ENCODE assay signal across 17 cellular contexts in the genomic region with DNA sequence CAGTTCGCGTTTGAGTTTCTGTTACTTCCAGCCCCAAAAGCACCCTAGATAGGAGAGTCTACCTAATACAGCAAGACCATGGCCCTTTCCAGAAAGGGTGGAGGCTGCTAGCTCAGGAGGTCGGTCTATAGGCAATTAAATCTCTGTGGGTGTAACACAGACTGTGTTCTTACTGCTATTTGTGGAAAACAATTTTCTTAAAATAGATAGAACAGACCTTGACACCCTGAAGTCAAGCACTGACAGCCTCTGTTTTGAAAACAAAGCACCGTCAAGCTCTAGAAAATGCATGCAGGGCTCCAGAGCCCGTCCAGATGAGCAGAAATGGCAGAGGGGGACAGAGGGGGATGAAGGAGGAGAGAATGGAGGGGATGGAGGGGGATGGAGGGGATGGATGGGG.
DNase-seq lines count a peak whose midpoint lies in the region; ATAC-seq and TF ChIP-seq lines count a peak whose summit lies in the region.
"Had no signal": no experiment of that assay in that cellular context is flagged by ENCODE, and none has a peak within 500 bp of the region (broad histone marks: within the 10 kb centered on the region; RNA-seq: fewer than 3 reads in every experiment).

No MANE protein-coding gene starts in this region.

- H3K36me3 Mint-ChIP-seq in endodermal cell (ENCODE audit: low read depth) (no peaks in the 10 kb centered on the region), H9 (ENCODE audit: insufficient read depth in 1 of 3, low read depth in 3 of 3) (no peaks in the 10 kb centered on the region)

- ATAC-seq in right cardiac atrium (no peak), GM18873 (IDR thresholded peaks at IDR 0.05; ENCODE audit: low FRiP score, unreplicated experiment) (no peak)

- H3K56ac ChIP-seq in H9 (ENCODE audit: insufficient read length, low read depth, low read length), result no peak overlapping the region

- intact Hi-C loops in right cardiac atrium (cut with DNase I), result no loop called here

- H4K91ac ChIP-seq in H9 (ENCODE audit: insufficient read length, low read depth, low read length), result no peak overlapping the region

- H3K23ac ChIP-seq in H9 (ENCODE audit: insufficient read length, low read depth, low read length), result no peak overlapping the region

- TF ChIP-seq CTCF in osteoblast (IDR thresholded peaks at IDR 0.05; ENCODE audit: extremely low read depth, low read depth, low read length), result no peak
- TF ChIP-seq CTCF in endodermal cell (conservative IDR thresholded peaks at IDR 0.05), result no peak
- TF ChIP-seq CTCF in H9 (conservative IDR thresholded peaks at IDR 0.05), result no peak

- no peaks in the 10 kb centered on the region for H3K79me2 ChIP-seq in osteoblast (ENCODE audit: insufficient read depth, low read length)
- no peaks in the 10 kb centered on the region for H3K79me2 ChIP-seq in H9 (ENCODE audit: insufficient read depth, low read length)

- no peaks in the 10 kb centered on the region for H3K27me3 ChIP-seq in right cardiac atrium (ENCODE audit: control insufficient read depth, insufficient read depth)
- no peaks in the 10 kb centered on the region for H3K27me3 ChIP-seq in osteoblast (ENCODE audit: insufficient read depth, low read length)
- no peaks in the 10 kb centered on the region for H3K27me3 ChIP-seq in endodermal cell (ENCODE audit: control insufficient read depth, insufficient read depth, low read length, poor library complexity, severe bottlenecking)
- H3K27me3 ChIP-seq in H9 (ENCODE audit: insufficient read depth, low read length), result no peaks in the 10 kb centered on the region

- H3K23me2 ChIP-seq in H9 (ENCODE audit: insufficient read length, low read depth, low read length, poor library complexity, severe bottlenecking), result no peaks in the 10 kb centered on the region

- H4K20me1 ChIP-seq in osteoblast (ENCODE audit: insufficient read depth, low read length), result no peaks in the 10 kb centered on the region
- H4K20me1 ChIP-seq in H9 (ENCODE audit: control insufficient read depth, insufficient read depth, insufficient read length), result no peaks in the 10 kb centered on the region

- H2AFZ ChIP-seq in osteoblast (ENCODE audit: low read length), result no peak overlapping the region
- H2AFZ ChIP-seq in H9 (ENCODE audit: low read length), result no peak overlapping the region
- H2AFZ ChIP-seq: PC-9 had no signal

- H2BK120ac ChIP-seq in H9 (ENCODE audit: low read depth, low read length, poor library complexity, severe bottlenecking), result no peak overlapping the region

- H3K4me3 ChIP-seq in right cardiac atrium (ENCODE audit: low read length) (no peak overlapping the region), osteoblast (ENCODE audit: insufficient read depth, low read length) (no peak overlapping the region), endodermal cell (ENCODE audit: low read length) (no peak overlapping the region)
- H3K4me3 ChIP-seq: PC-9 had no signal

- H2BK20ac ChIP-seq in H9 (ENCODE audit: low read depth, low read length, poor library complexity, severe bottlenecking), result no peak overlapping the region

- no peak overlapping the region for H4K5ac ChIP-seq in H9 (ENCODE audit: insufficient read length, low read depth, low read length)

- no peak overlapping the region for H3K18ac ChIP-seq in H9 (ENCODE audit: insufficient read length, low read depth, low read length)

- H2BK5ac ChIP-seq in H9 (ENCODE audit: insufficient read length, low read length), result no peak overlapping the region

- DNase-seq in NCI-H2227 treated with DMSO at 0.1 percent for 48 hours (lab: John Stamatoyannopoulos, UW), result peak; percentile 12
- DNase-seq in NCI-H2227 (lab: John Stamatoyannopoulos, UW; ENCODE audit: unreplicated experiment), result no peak
- DNase-seq in right cardiac atrium, result peak in 1 of 3 donors; percentile 22
- peak; percentile 66 for DNase-seq in osteoblast (ENCODE audit: insufficient read length, low spot score, missing footprints)
- DNase-seq in endodermal cell, result no peak
- DNase-seq in SHP77 treated with DMSO at 0.1 percent for 48 hours (lab: John Stamatoyannopoulos, UW), result no peak
- DNase-seq in H9, result no peak
- DNase-seq: C1 segment of cervical spinal cord, KG1, NCI-H1092, NCI-H1694, NCI-H2107, NCI-H446, NCI-H748 treated with DMSO at 0.1 percent for 48 hours, PC-9 had no signal

- no peaks in the 10 kb centered on the region for H3K9me3 Mint-ChIP-seq in endodermal cell
- H3K9me3 Mint-ChIP-seq in H9, result peaks cover 0 to 8% of the 10 kb centered on the region in 2 experiments; a peak in 1 of 5 replicates

- H3K27me3 Mint-ChIP-seq in endodermal cell (ENCODE audit: insufficient read depth) (peaks cover 2% of the 10 kb centered on the region), H9 (ENCODE audit: low read depth) (peaks cover 14% of the 10 kb centered on the region)

- H3K4me3 Mint-ChIP-seq in endodermal cell, result no peak overlapping the region
- no peak overlapping the region for H3K4me3 Mint-ChIP-seq in H9

- H3K4me1 Mint-ChIP-seq in endodermal cell, result no peaks in the 10 kb centered on the region
- peaks cover 4% of the 10 kb centered on the region in 2 experiments; a peak in 2 of 4 replicates for H3K4me1 Mint-ChIP-seq in H9

- no peak overlapping the region for H3T11ph ChIP-seq in H9 (ENCODE audit: low read length)

- no peak overlapping the region for H3K4ac ChIP-seq in H9 (ENCODE audit: low read depth, low read length)

- H2BK15ac ChIP-seq in H9 (ENCODE audit: low read depth, low read length), result no peak overlapping the region

- H3K14ac ChIP-seq in H9 (ENCODE audit: insufficient read depth, low read length), result no peak overlapping the region

- H3K27ac ChIP-seq in right cardiac atrium (ENCODE audit: low read length) (peak overlapping the region; percentile 54), osteoblast (ENCODE audit: low read depth, low read length) (no peak overlapping the region), endodermal cell (ENCODE audit: low read depth, low read length) (no peak overlapping the region), H9 (ENCODE audit: insufficient read length, low read depth, low read length) (no peak overlapping the region)
- H3K27ac ChIP-seq: 22Rv1, PC-9 had no signal

- no peaks in the 10 kb centered on the region for H3K79me1 ChIP-seq in H9 (ENCODE audit: insufficient read depth, low read depth, low read length, poor library complexity, severe bottlenecking)

- no peak overlapping the region for H2BK12ac ChIP-seq in H9 (ENCODE audit: insufficient read length, low read depth, low read length)

- no peak overlapping the region for H2AK5ac ChIP-seq in H9 (ENCODE audit: insufficient read length, low read length)

- H3K9ac ChIP-seq in endodermal cell (ENCODE audit: extremely low read depth, low read length, poor library complexity, severe bottlenecking), result no peak overlapping the region
- no peak overlapping the region for H3K9ac ChIP-seq in H9 (ENCODE audit: extremely low read depth, insufficient read length, low read length)

- WGBS in right cardiac atrium, result 46% methylated on average over 5 of the region's 5 CpGs
- WGBS in endodermal cell (ENCODE audit: insufficient coverage in 1 of 2, insufficient read length in 1 of 2), 2 experiments, result 79 to 88% methylated on average over 3 to 5 of the region's 5 CpGs
- no CpG with 5 or more reads among the region's 5 CpGs for WGBS in H9 (ENCODE audit: extremely low coverage, insufficient read length, low lambda C conversion rate)

- H3K36me3 ChIP-seq in osteoblast (ENCODE audit: insufficient read depth, low read length) (no peaks in the 10 kb centered on the region), endodermal cell (ENCODE audit: control insufficient read depth, insufficient read depth, low read length) (no peaks in the 10 kb centered on the region)

- no peak overlapping the region for H4K8ac ChIP-seq in H9 (replicated peaks; ENCODE audit: insufficient read length, low read depth, low read length)

- H3K4me2 ChIP-seq in osteoblast (ENCODE audit: insufficient read depth, low read length) (no peak overlapping the region), H9 (ENCODE audit: insufficient read depth, insufficient read length, low read length) (no peak overlapping the region)
- H3K4me2 ChIP-seq: PC-9 had no signal

- no peak overlapping the region for H3K27ac Mint-ChIP-seq in endodermal cell
- H3K27ac Mint-ChIP-seq in H9, result no peak overlapping the region

- no peaks in the 10 kb centered on the region for H3K9me3 ChIP-seq in right cardiac atrium (ENCODE audit: control insufficient read depth, low read length)
- H3K9me3 ChIP-seq in osteoblast (ENCODE audit: low read depth, low read length), result no peaks in the 10 kb centered on the region
- H3K9me3 ChIP-seq in endodermal cell (ENCODE audit: control insufficient read depth, low read length), result no peaks in the 10 kb centered on the region
- H3K9me3 ChIP-seq in H9 (ENCODE audit: control insufficient read depth, low read depth, low read length), result no peaks in the 10 kb centered on the region

- H3K4me1 ChIP-seq in right cardiac atrium (ENCODE audit: control insufficient read depth, insufficient read depth, low read length) (peaks cover 5% of the 10 kb centered on the region), osteoblast (ENCODE audit: insufficient read depth, low read length) (no peaks in the 10 kb centered on the region), endodermal cell (ENCODE audit: control insufficient read depth, insufficient read depth, low read length) (no peaks in the 10 kb centered on the region), H9 (ENCODE audit: insufficient read depth, low read length) (no peaks in the 10 kb centered on the region)

Comparison
In these comparisons a context has a peak if more than half of its experiments do, and no peak if none do; other contexts are left out.
1. DNase-seq: peak in NCI-H2227 treated with DMSO at 0.1 percent for 48 hours (single experiment) and osteoblast (single experiment); none in NCI-H2227 (single experiment), endodermal cell (single experiment), SHP77 treated with DMSO at 0.1 percent for 48 hours (single experiment) and H9 (single experiment).